In the genomic region with DNA sequence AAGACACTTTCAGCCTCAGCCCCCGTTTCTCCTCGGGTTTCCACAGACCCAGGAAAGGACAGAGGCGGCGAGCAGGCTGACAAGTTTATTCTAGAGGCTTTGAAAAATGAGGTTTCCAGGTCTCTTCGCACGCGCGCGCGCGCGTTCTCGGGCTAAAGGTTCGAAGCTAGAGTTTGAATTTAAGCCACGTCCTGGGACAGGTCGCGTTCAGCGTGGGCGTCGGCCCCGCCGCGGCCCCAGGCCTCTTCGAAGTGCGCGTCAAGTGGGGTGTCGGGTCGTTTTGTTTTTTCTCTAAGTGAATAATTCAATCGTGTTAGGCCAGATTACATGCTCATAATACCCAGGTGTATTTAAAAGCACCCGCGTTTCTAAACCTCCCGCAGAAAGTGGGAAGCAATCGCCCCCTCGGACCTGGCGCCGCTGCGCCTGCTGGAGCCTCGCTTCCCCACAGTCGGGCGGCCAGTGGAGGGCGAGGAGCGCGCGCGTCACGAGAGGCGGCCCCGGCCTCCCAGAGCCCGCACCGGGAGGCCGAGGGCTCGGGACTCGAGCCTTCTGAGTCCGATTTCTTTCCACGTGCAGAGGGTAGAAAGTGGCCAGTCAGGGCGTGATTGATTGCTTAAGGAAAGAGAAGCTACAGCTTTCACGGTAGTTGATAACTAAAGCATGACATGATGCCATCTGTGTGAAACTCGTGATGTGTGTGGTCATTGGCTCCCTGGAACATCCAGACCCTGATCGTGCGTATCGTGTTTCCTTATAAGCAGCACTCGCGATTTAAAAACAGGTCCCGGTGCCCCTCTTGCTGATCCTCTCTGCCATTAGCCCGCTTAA, we compare ENCODE assay signal across 9 cellular contexts. TPM values are rescaled to one million over a fixed set of nuclear protein-coding genes. Genes with fewer than 3 reads are reported as not detected.
DNase-seq lines count a peak whose midpoint lies in the region; ATAC-seq and TF ChIP-seq lines count a peak whose summit lies in the region.
"Had no signal": no experiment of that assay in that cellular context is flagged by ENCODE, and none has a peak within 500 bp of the region (broad histone marks: within the 10 kb centered on the region; RNA-seq: fewer than 3 reads in every experiment).

No MANE protein-coding gene starts in this region.

- H3K36me3 Mint-ChIP-seq in CD14-positive monocyte (peaks cover 3 to 11% of the 10 kb centered on the region in 2 donors), activated B cell treated with CpG ODN at 0.5 μM for 24 hours (ENCODE audit: low read depth) (peaks cover 2% of the 10 kb centered on the region)

- peaks cover 18% of the 10 kb centered on the region for H3K4me1 Mint-ChIP-seq in CD14-positive monocyte
- peaks cover 19% of the 10 kb centered on the region for H3K4me1 Mint-ChIP-seq in activated B cell treated with CpG ODN at 0.5 μM for 24 hours

- H3K4me3 Mint-ChIP-seq in CD14-positive monocyte (peak overlapping the region; percentile 62 to 91), activated B cell treated with CpG ODN at 0.5 μM for 24 hours (peak overlapping the region; percentile 56)

- H3K36me3 ChIP-seq in heart left ventricle: no peaks in the 10 kb centered on the region
- H3K36me3 ChIP-seq: SJSA1 had no signal

- no peak overlapping the region for H3K27ac Mint-ChIP-seq in CD14-positive monocyte
- H3K27ac Mint-ChIP-seq in activated B cell treated with CpG ODN at 0.5 μM for 24 hours: no peak overlapping the region

- H3K27me3 ChIP-seq in heart left ventricle: peaks cover 24 to 69% (median 57%) of the 10 kb centered on the region in 9 donors
- H3K27me3 ChIP-seq: SJSA1 had no signal

- peaks cover 4 to 27% (median 16%) of the 10 kb centered on the region in 7 donors for H3K9me3 Mint-ChIP-seq in CD14-positive monocyte
- H3K9me3 Mint-ChIP-seq in activated B cell treated with CpG ODN at 0.5 μM for 24 hours: peaks cover 3% of the 10 kb centered on the region

- CTCF ChIA-PET in activated B cell treated with CpG ODN at 0.5 μM for 24 hours (lab: Charles Lee): no interaction called here

- H3K27me3 Mint-ChIP-seq in CD14-positive monocyte (ENCODE audit: low read depth in 3 of 3) (peaks cover 66 to 84% (median 77%) of the 10 kb centered on the region in 3 donors), activated B cell treated with CpG ODN at 0.5 μM for 24 hours (peaks cover 67% of the 10 kb centered on the region)

- no peaks in the 10 kb centered on the region for H3K9me3 ChIP-seq in heart left ventricle
- H3K9me3 ChIP-seq: SJSA1 had no signal

- POLR2A ChIA-PET in activated B cell treated with CpG ODN at 0.5 μM for 24 hours (lab: Charles Lee): no interaction called here

- peaks cover 0 to 27% (median 17%) of the 10 kb centered on the region in 12 donors for H3K4me1 ChIP-seq in heart left ventricle

- DNase-seq in CD14-positive monocyte (ENCODE audit: low spot score) (no peak), activated B cell treated with CpG ODN at 0.5 μM for 24 hours (no peak), heart left ventricle (no peak), pons (ENCODE audit: low spot score) (peak; percentile 78), NCI-H345 treated with DMSO at 0.1 percent for 48 hours (lab: John Stamatoyannopoulos, UW; ENCODE audit: unreplicated experiment) (no peak), DMS153 (lab: John Stamatoyannopoulos, UW) (no peak)

- WGBS in heart left ventricle, 4 donors: 1 to 2% (median 2%) methylated on average over 56 to 65 of the region's 65 CpGs

- intact Hi-C loops in CD14-positive monocyte (cut with micrococcal nuclease): no loop called here
- intact Hi-C loops in activated B cell treated with CpG ODN at 0.5 μM for 24 hours (cut with micrococcal nuclease): no loop called here
- intact Hi-C loops in heart left ventricle (cut with DNase I): loop anchor here in 5 of 10 donors (5.0 kb wide), 2 partner anchors 369 to 484 kb away; no protein-coding TSS in a partner anchor

- no peak for TF ChIP-seq POLR2A in heart left ventricle (IDR thresholded peaks at IDR 0.05)

- H3K27ac ChIP-seq in heart left ventricle: peak overlapping the region in 3 of 12 donors; percentile 14 to 29 (median 29)
- H3K27ac ChIP-seq: SJSA1 had no signal

- H3K4me3 ChIP-seq in heart left ventricle: peak overlapping the region; percentile 13 to 58 (median 44)
- H3K4me3 ChIP-seq: SJSA1 had no signal

- no peak for ATAC-seq in activated B cell treated with CpG ODN at 0.5 μM for 24 hours (ENCODE audit: low read depth)
- ATAC-seq in heart left ventricle: peak in 3 of 4 donors; percentile 43 to 71 (median 56)
- no peak for ATAC-seq in GM18517 (IDR thresholded peaks at IDR 0.05; ENCODE audit: unreplicated experiment)
- ATAC-seq in HG02885 (IDR thresholded peaks at IDR 0.05; ENCODE audit: poor library complexity, unreplicated experiment): no peak

- no peak for TF ChIP-seq CTCF in CD14-positive monocyte (IDR thresholded peaks at IDR 0.05)
- no peak for TF ChIP-seq CTCF in activated B cell treated with CpG ODN at 0.5 μM for 24 hours (IDR thresholded peaks at IDR 0.05)
- no peak for TF ChIP-seq CTCF in heart left ventricle (IDR thresholded peaks at IDR 0.05)

RNA-seq across cellular contexts. Expression of gene SOX2, which starts 15.8 kb away (rescaled TPM):
- polyA plus RNA-seq in CD14-positive monocyte (not detected), heart left ventricle (under 1 TPM; 0.11 to 0.30 TPM)
- total RNA-seq in activated B cell treated with CpG ODN at 0.5 μM for 24 hours (not detected in 2 replicates), heart left ventricle (1 to 10 TPM in 2 of 9 donors, under 1 TPM in 2, not detected in 5; 0.09 to 1.1 (median 0.61) TPM)

Comparison
In these comparisons a context has a peak if more than half of its experiments do, and no peak if none do; other contexts are left out.
1. ATAC-seq: peak in heart left ventricle (3 of 4); none in activated B cell treated with CpG ODN at 0.5 μM for 24 hours (single experiment), GM18517 (single experiment) and HG02885 (single experiment).